ENCODE assay signal across 1 cellular context in the genomic region with DNA sequence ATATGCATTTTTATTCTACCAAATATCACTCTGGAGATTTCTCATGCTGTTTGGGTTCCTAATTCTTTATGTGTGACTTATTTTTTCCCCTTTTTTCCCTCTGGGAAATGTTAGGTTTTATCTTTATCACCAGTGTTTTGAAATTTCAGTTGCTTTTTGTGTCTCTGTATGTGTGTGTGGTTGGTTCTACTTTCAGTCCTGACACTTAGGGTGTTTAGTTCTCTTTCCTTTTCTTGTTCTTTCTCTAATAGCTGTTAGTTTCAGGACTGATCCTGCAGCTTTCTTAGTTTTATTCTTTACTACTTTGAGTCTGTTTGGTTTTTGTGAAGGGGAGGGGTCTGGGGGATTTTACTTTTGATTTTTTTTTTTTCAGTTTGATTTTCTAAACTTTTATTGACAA.
TF ChIP-seq lines count a peak whose summit lies in the region.

No MANE protein-coding gene starts in this region.

TF ChIP-seq in GM12878, 131 proteins besides CTCF, POLR2A, EP300 and RAD21 (continued from another document and continues in another):
- TF ChIP-seq, protein P1, sequence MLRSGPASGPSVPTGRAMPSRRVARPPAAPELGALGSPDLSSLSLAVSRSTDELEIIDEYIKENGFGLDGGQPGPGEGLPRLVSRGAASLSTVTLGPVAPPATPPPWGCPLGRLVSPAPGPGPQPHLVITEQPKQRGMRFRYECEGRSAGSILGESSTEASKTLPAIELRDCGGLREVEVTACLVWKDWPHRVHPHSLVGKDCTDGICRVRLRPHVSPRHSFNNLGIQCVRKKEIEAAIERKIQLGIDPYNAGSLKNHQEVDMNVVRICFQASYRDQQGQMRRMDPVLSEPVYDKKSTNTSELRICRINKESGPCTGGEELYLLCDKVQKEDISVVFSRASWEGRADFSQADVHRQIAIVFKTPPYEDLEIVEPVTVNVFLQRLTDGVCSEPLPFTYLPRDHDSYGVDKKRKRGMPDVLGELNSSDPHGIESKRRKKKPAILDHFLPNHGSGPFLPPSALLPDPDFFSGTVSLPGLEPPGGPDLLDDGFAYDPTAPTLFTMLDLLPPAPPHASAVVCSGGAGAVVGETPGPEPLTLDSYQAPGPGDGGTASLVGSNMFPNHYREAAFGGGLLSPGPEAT (IDR thresholded peaks at IDR 0.05; ENCODE audit: low read depth) = peak; percentile 84
- no peak for TF ChIP-seq ZNF207 (IDR thresholded peaks at IDR 0.05; ENCODE audit: borderline replicate concordance)
- TF ChIP-seq SREBF2 (IDR thresholded peaks at IDR 0.05; ENCODE audit: low read length) = no peak
- peak; percentile 47; the same call in 1 of the 2 replicates for TF ChIP-seq ZNF384 (IDR thresholded peaks at IDR 0.05; ENCODE audit: borderline replicate concordance, low read depth, low read length)
- no peak for TF ChIP-seq POLR2AphosphoS2 (IDR thresholded peaks at IDR 0.05; ENCODE audit: low read depth, low read length)
- TF ChIP-seq, protein P2, sequence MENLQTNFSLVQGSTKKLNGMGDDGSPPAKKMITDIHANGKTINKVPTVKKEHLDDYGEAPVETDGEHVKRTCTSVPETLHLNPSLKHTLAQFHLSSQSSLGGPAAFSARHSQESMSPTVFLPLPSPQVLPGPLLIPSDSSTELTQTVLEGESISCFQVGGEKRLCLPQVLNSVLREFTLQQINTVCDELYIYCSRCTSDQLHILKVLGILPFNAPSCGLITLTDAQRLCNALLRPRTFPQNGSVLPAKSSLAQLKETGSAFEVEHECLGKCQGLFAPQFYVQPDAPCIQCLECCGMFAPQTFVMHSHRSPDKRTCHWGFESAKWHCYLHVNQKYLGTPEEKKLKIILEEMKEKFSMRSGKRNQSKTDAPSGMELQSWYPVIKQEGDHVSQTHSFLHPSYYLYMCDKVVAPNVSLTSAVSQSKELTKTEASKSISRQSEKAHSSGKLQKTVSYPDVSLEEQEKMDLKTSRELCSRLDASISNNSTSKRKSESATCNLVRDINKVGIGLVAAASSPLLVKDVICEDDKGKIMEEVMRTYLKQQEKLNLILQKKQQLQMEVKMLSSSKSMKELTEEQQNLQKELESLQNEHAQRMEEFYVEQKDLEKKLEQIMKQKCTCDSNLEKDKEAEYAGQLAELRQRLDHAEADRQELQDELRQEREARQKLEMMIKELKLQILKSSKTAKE (IDR thresholded peaks at IDR 0.05; ENCODE audit: low read depth, poor library complexity, severe bottlenecking) = peak; percentile 58
- TF ChIP-seq IRF4 (IDR thresholded peaks at IDR 0.05; ENCODE audit: low read depth, low read length) = peak; percentile 40; the same call in 1 of the 2 replicates
- peak; percentile 95 for TF ChIP-seq NBN (IDR thresholded peaks at IDR 0.05)
- no peak for TF ChIP-seq CEBPB (IDR thresholded peaks at IDR 0.05; ENCODE audit: borderline replicate concordance in 1 of 2, low read depth in 2 of 2, low read length in 2 of 2)
- TF ChIP-seq, protein P3, sequence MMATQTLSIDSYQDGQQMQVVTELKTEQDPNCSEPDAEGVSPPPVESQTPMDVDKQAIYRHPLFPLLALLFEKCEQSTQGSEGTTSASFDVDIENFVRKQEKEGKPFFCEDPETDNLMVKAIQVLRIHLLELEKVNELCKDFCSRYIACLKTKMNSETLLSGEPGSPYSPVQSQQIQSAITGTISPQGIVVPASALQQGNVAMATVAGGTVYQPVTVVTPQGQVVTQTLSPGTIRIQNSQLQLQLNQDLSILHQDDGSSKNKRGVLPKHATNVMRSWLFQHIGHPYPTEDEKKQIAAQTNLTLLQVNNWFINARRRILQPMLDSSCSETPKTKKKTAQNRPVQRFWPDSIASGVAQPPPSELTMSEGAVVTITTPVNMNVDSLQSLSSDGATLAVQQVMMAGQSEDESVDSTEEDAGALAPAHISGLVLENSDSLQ (IDR thresholded peaks at IDR 0.05) = peak; percentile 37; the same call in 1 of the 2 replicates
- no peak for TF ChIP-seq LARP7 (IDR thresholded peaks at IDR 0.05)
- TF ChIP-seq BMI1 (IDR thresholded peaks at IDR 0.05; ENCODE audit: borderline replicate concordance) = peak; percentile 20; the same call in 1 of the 2 replicates
- no peak for TF ChIP-seq KLF5 (IDR thresholded peaks at IDR 0.05; ENCODE audit: partially characterized antibody)
- peak in 1 of 2 experiments; percentile 44; a peak in 1 of 4 replicates for TF ChIP-seq ETV6 (conservative IDR thresholded peaks at IDR 0.05 in 1 of 2, IDR thresholded peaks at IDR 0.05 in 1 of 2; ENCODE audit: borderline replicate concordance in 1 of 2, low read depth in 1 of 2)
- TF ChIP-seq TCF3 (IDR thresholded peaks at IDR 0.05; ENCODE audit: borderline replicate concordance, insufficient read depth, low read depth, low read length) = no peak
- TF ChIP-seq IKZF2 (IDR thresholded peaks at IDR 0.05) = peak; percentile 91 to 92
- peak; percentile 73 for TF ChIP-seq ATF7 (IDR thresholded peaks at IDR 0.05; ENCODE audit: low read depth)
- TF ChIP-seq, protein P4, sequence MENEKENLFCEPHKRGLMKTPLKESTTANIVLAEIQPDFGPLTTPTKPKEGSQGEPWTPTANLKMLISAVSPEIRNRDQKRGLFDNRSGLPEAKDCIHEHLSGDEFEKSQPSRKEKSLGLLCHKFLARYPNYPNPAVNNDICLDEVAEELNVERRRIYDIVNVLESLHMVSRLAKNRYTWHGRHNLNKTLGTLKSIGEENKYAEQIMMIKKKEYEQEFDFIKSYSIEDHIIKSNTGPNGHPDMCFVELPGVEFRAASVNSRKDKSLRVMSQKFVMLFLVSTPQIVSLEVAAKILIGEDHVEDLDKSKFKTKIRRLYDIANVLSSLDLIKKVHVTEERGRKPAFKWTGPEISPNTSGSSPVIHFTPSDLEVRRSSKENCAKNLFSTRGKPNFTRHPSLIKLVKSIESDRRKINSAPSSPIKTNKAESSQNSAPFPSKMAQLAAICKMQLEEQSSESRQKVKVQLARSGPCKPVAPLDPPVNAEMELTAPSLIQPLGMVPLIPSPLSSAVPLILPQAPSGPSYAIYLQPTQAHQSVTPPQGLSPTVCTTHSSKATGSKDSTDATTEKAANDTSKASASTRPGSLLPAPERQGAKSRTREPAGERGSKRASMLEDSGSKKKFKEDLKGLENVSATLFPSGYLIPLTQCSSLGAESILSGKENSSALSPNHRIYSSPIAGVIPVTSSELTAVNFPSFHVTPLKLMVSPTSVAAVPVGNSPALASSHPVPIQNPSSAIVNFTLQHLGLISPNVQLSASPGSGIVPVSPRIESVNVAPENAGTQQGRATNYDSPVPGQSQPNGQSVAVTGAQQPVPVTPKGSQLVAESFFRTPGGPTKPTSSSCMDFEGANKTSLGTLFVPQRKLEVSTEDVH (IDR thresholded peaks at IDR 0.05; ENCODE audit: low read depth, partially characterized antibody) = peak; percentile 59
- TF ChIP-seq NR2C1 (IDR thresholded peaks at IDR 0.05) = no peak
- TF ChIP-seq, protein P5, sequence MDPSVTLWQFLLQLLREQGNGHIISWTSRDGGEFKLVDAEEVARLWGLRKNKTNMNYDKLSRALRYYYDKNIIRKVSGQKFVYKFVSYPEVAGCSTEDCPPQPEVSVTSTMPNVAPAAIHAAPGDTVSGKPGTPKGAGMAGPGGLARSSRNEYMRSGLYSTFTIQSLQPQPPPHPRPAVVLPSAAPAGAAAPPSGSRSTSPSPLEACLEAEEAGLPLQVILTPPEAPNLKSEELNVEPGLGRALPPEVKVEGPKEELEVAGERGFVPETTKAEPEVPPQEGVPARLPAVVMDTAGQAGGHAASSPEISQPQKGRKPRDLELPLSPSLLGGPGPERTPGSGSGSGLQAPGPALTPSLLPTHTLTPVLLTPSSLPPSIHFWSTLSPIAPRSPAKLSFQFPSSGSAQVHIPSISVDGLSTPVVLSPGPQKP (IDR thresholded peaks at IDR 0.05; ENCODE audit: low read depth, low read length) = no peak
- TF ChIP-seq SMC3 (IDR thresholded peaks at IDR 0.05; ENCODE audit: borderline replicate concordance, low read length) = no peak
- TF ChIP-seq PML (IDR thresholded peaks at IDR 0.05; ENCODE audit: low read length) = no peak
- TF ChIP-seq, protein P6, sequence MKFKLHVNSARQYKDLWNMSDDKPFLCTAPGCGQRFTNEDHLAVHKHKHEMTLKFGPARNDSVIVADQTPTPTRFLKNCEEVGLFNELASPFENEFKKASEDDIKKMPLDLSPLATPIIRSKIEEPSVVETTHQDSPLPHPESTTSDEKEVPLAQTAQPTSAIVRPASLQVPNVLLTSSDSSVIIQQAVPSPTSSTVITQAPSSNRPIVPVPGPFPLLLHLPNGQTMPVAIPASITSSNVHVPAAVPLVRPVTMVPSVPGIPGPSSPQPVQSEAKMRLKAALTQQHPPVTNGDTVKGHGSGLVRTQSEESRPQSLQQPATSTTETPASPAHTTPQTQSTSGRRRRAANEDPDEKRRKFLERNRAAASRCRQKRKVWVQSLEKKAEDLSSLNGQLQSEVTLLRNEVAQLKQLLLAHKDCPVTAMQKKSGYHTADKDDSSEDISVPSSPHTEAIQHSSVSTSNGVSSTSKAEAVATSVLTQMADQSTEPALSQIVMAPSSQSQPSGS (IDR thresholded peaks at IDR 0.05; ENCODE audit: low read length) = peak; percentile 57
- TF ChIP-seq YBX1 (IDR thresholded peaks at IDR 0.05) = 0 out of 2 replicates have a peak, but pooled peaks have one; percentile 78
- 0 out of 4 replicates have a peak, but pooled peaks of 1 of the 2 experiments have one; percentile 35 for TF ChIP-seq BHLHE40 (IDR thresholded peaks at IDR 0.05; ENCODE audit: borderline replicate concordance in 1 of 2, low read depth in 2 of 2, low read length in 1 of 2)
- TF ChIP-seq JUNB (IDR thresholded peaks at IDR 0.05) = 0 out of 2 replicates have a peak, but pooled peaks have one; percentile 29
- TF ChIP-seq SMARCA5 (IDR thresholded peaks at IDR 0.05) = peak; percentile 17; the same call in 1 of the 2 replicates
- no peak for TF ChIP-seq FOXK2 (IDR thresholded peaks at IDR 0.05)
- peak; percentile 85 for TF ChIP-seq SMAD1 (IDR thresholded peaks at IDR 0.05; ENCODE audit: low read depth, partially characterized antibody)
- TF ChIP-seq EED (IDR thresholded peaks at IDR 0.05; ENCODE audit: low read depth) = no peak
- no peak for TF ChIP-seq CHD4 (IDR thresholded peaks at IDR 0.05)
- peak; percentile 63 for TF ChIP-seq MEF2B (IDR thresholded peaks at IDR 0.05; ENCODE audit: partially characterized antibody, poor library complexity, severe bottlenecking)
- peak; percentile 75 for TF ChIP-seq RUNX3 (IDR thresholded peaks at IDR 0.05; ENCODE audit: low read length)
- TF ChIP-seq, protein P7, sequence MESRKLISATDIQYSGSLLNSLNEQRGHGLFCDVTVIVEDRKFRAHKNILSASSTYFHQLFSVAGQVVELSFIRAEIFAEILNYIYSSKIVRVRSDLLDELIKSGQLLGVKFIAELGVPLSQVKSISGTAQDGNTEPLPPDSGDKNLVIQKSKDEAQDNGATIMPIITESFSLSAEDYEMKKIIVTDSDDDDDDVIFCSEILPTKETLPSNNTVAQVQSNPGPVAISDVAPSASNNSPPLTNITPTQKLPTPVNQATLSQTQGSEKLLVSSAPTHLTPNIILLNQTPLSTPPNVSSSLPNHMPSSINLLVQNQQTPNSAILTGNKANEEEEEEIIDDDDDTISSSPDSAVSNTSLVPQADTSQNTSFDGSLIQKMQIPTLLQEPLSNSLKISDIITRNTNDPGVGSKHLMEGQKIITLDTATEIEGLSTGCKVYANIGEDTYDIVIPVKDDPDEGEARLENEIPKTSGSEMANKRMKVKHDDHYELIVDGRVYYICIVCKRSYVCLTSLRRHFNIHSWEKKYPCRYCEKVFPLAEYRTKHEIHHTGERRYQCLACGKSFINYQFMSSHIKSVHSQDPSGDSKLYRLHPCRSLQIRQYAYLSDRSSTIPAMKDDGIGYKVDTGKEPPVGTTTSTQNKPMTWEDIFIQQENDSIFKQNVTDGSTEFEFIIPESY (IDR thresholded peaks at IDR 0.05) = no peak
- no peak for TF ChIP-seq FOS (IDR thresholded peaks at IDR 0.05; ENCODE audit: borderline replicate concordance, extremely low read depth, insufficient read length)
- no peak for TF ChIP-seq SREBF1 (IDR thresholded peaks at IDR 0.05; ENCODE audit: low read length)
- TF ChIP-seq, protein P8, sequence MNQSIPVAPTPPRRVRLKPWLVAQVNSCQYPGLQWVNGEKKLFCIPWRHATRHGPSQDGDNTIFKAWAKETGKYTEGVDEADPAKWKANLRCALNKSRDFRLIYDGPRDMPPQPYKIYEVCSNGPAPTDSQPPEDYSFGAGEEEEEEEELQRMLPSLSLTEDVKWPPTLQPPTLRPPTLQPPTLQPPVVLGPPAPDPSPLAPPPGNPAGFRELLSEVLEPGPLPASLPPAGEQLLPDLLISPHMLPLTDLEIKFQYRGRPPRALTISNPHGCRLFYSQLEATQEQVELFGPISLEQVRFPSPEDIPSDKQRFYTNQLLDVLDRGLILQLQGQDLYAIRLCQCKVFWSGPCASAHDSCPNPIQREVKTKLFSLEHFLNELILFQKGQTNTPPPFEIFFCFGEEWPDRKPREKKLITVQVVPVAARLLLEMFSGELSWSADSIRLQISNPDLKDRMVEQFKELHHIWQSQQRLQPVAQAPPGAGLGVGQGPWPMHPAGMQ (IDR thresholded peaks at IDR 0.05; ENCODE audit: borderline replicate concordance) = peak; percentile 44; the same call in 1 of the 2 replicates
- TF ChIP-seq, protein P9, sequence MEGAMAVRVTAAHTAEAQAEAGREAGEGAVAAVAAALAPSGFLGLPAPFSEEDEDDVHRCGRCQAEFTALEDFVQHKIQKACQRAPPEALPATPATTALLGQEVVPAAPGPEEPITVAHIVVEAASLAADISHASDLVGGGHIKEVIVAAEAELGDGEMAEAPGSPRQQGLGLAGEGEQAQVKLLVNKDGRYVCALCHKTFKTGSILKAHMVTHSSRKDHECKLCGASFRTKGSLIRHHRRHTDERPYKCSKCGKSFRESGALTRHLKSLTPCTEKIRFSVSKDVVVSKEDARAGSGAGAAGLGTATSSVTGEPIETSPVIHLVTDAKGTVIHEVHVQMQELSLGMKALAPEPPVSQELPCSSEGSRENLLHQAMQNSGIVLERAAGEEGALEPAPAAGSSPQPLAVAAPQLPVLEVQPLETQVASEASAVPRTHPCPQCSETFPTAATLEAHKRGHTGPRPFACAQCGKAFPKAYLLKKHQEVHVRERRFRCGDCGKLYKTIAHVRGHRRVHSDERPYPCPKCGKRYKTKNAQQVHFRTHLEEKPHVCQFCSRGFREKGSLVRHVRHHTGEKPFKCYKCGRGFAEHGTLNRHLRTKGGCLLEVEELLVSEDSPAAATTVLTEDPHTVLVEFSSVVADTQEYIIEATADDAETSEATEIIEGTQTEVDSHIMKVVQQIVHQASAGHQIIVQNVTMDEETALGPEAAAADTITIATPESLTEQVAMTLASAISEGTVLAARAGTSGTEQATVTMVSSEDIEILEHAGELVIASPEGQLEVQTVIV (IDR thresholded peaks at IDR 0.05; ENCODE audit: borderline replicate concordance, partially characterized antibody) = no peak
- TF ChIP-seq HDAC2 (IDR thresholded peaks at IDR 0.05) = no peak
- TF ChIP-seq EGR1 (IDR thresholded peaks at IDR 0.05; ENCODE audit: borderline replicate concordance in 1 of 2, low read depth in 2 of 2, low read length in 2 of 2) = no peak
- peak; percentile 64 for TF ChIP-seq NFIC (IDR thresholded peaks at IDR 0.05; ENCODE audit: low read depth, low read length)
- TF ChIP-seq, protein P10, sequence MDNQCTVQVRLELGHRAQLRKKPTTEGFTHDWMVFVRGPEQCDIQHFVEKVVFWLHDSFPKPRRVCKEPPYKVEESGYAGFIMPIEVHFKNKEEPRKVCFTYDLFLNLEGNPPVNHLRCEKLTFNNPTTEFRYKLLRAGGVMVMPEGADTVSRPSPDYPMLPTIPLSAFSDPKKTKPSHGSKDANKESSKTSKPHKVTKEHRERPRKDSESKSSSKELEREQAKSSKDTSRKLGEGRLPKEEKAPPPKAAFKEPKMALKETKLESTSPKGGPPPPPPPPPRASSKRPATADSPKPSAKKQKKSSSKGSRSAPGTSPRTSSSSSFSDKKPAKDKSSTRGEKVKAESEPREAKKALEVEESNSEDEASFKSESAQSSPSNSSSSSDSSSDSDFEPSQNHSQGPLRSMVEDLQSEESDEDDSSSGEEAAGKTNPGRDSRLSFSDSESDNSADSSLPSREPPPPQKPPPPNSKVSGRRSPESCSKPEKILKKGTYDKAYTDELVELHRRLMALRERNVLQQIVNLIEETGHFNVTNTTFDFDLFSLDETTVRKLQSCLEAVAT (IDR thresholded peaks at IDR 0.05) = peak; percentile 88
- no peak for TF ChIP-seq RELA (IDR thresholded peaks at IDR 0.05; ENCODE audit: borderline replicate concordance, partially characterized antibody)
- TF ChIP-seq BRCA1 (IDR thresholded peaks at IDR 0.05; ENCODE audit: low read depth, low read length) = no peak
